1 cellular context compared by ENCODE assay signal in genomic region chr2:165594935-165595255, GRCh38.
TF ChIP-seq lines count a peak whose summit lies in the region.

No MANE protein-coding gene starts in this region.

TF ChIP-seq in GM23338, 12 proteins besides CTCF, POLR2A, EP300 and RAD21 (continued from another document):
- TF ChIP-seq ETS1 (IDR thresholded peaks at IDR 0.05) (no peak), REST (IDR thresholded peaks at IDR 0.05; ENCODE audit: unreplicated experiment) (no peak), JUNB (IDR thresholded peaks at IDR 0.05; ENCODE audit: unreplicated experiment) (no peak), POLR2AphosphoS5 (IDR thresholded peaks at IDR 0.05; ENCODE audit: low read depth) (no peak), ZNF331 (CRISPR knock-in tag; IDR thresholded peaks at IDR 0.05; ENCODE audit: low read depth) (no peak), CREB1 (CRISPR knock-in tag; IDR thresholded peaks at IDR 0.05; ENCODE audit: low read depth) (no peak)
TF ChIP-seq in GM23338: peak in this region for 0.
